Comparison of ENCODE assay signal across 8 cellular contexts in genomic region chr15:80309769-80310384, GRCh38. TPM values are rescaled to one million over a fixed set of nuclear protein-coding genes. Genes with fewer than 3 reads are reported as not detected.
A peak's percentile ranks its signal among the peaks of the same experiment; 100 is the strongest.
DNase-seq lines count a peak whose midpoint lies in the region; ATAC-seq and TF ChIP-seq lines count a peak whose summit lies in the region.

No MANE protein-coding gene starts in this region.

- no peak overlapping the region for H3K23ac ChIP-seq in H9 (ENCODE audit: insufficient read length, low read depth, low read length)

- no peak overlapping the region for H3K56ac ChIP-seq in H9 (ENCODE audit: insufficient read length, low read depth, low read length)

- H3K4ac ChIP-seq in H9 (ENCODE audit: low read depth, low read length): no peak overlapping the region

- no peaks in the 10 kb centered on the region for H3K79me2 ChIP-seq in H9 (ENCODE audit: insufficient read depth, low read length)

- H3K27me3 Mint-ChIP-seq in H9 (ENCODE audit: low read depth) (peaks cover 7% of the 10 kb centered on the region; the same call in 1 of the 2 replicates), WTC11 (ENCODE audit: low read depth) (no peaks in the 10 kb centered on the region)

- no peak overlapping the region for H3T11ph ChIP-seq in H9 (ENCODE audit: low read length)

- no peak overlapping the region for H4K5ac ChIP-seq in H9 (ENCODE audit: insufficient read length, low read depth, low read length)

- ATAC-seq in WTC11 (peak; percentile 68), left lobe of liver (peak; percentile 98), GM21576 (IDR thresholded peaks at IDR 0.05; ENCODE audit: unreplicated experiment) (no peak), GM19452 (IDR thresholded peaks at IDR 0.05; ENCODE audit: unreplicated experiment) (no peak), GM18505 (IDR thresholded peaks at IDR 0.05; ENCODE audit: unreplicated experiment) (no peak)

- no peak overlapping the region for H2BK120ac ChIP-seq in H9 (ENCODE audit: low read depth, low read length, poor library complexity, severe bottlenecking)

- no peaks in the 10 kb centered on the region for H3K79me1 ChIP-seq in H9 (ENCODE audit: insufficient read depth, low read depth, low read length, poor library complexity, severe bottlenecking)

- no peak overlapping the region for H3K14ac ChIP-seq in H9 (ENCODE audit: insufficient read depth, low read length)

- H3K4me3 ChIP-seq in AG10803 (ENCODE audit: low read length): no peak overlapping the region

- no peaks in the 10 kb centered on the region for H3K4me1 Mint-ChIP-seq in H9
- no peaks in the 10 kb centered on the region for H3K4me1 Mint-ChIP-seq in WTC11

- H2BK15ac ChIP-seq in H9 (ENCODE audit: low read depth, low read length): no peak overlapping the region

- no peak overlapping the region for H2BK20ac ChIP-seq in H9 (ENCODE audit: low read depth, low read length, poor library complexity, severe bottlenecking)

- no peaks in the 10 kb centered on the region for H3K23me2 ChIP-seq in H9 (ENCODE audit: insufficient read length, low read depth, low read length, poor library complexity, severe bottlenecking)

- no peak overlapping the region for H3K27ac ChIP-seq in H9 (ENCODE audit: insufficient read length, low read depth, low read length)

- no peaks in the 10 kb centered on the region for H3K9me3 ChIP-seq in H9 (ENCODE audit: control insufficient read depth, low read depth, low read length)

- H3K9me3 Mint-ChIP-seq in H9 (peaks cover 0 to 3% of the 10 kb centered on the region in 2 experiments; a peak in 1 of 5 replicates), WTC11 (peaks cover 3% of the 10 kb centered on the region)

- no peak for TF ChIP-seq POLR2A in GM18505 (IDR thresholded peaks at IDR 0.05; ENCODE audit: borderline replicate concordance, extremely low read depth, insufficient read depth, insufficient read length)

- no peaks in the 10 kb centered on the region for H4K20me1 ChIP-seq in H9 (ENCODE audit: control insufficient read depth, insufficient read depth, insufficient read length)

- no peaks in the 10 kb centered on the region for H3K4me1 ChIP-seq in H9 (ENCODE audit: insufficient read depth, low read length)

- no peak overlapping the region; a peak in 1 of 7 replicates for H3K27ac Mint-ChIP-seq in H9
- H3K27ac Mint-ChIP-seq in WTC11: no peak overlapping the region

- POLR2A ChIA-PET in WTC11 (lab: Charles Lee): no interaction called here

- no peak overlapping the region for H2BK5ac ChIP-seq in H9 (ENCODE audit: insufficient read length, low read length)

- TF ChIP-seq CTCF in AG10803 (conservative IDR thresholded peaks at IDR 0.05; ENCODE audit: low read length): peak; percentile 62
- TF ChIP-seq CTCF in H9 (conservative IDR thresholded peaks at IDR 0.05): peak; percentile 83
- peak; percentile 74 for TF ChIP-seq CTCF in WTC11 (IDR thresholded peaks at IDR 0.05)

- CTCF ChIA-PET in WTC11 (lab: Charles Lee): interaction anchor here (0.5 to 2.9 kb wide), 31 partner anchors 8 to 1215 kb away, joined by 3 to 23 read pairs (median 4); partner anchors contain the start of gene CTXND1

- no peak overlapping the region for H3K9ac ChIP-seq in H9 (ENCODE audit: extremely low read depth, insufficient read length, low read length)

- no peak overlapping the region for H2AFZ ChIP-seq in H9 (ENCODE audit: low read length)

- DNase-seq in AG10803 (ENCODE audit: low read depth) (peak; percentile 34), H9 (no peak), WTC11 (ENCODE audit: low spot score) (peak; percentile 35), left lobe of liver (ENCODE audit: low spot score) (no peak)
- DNase-seq in stimulated activated CD4-positive, alpha-beta T cell treated with anti-CD3 and anti-CD28 coated beads, Interleukin-4, amount 100 ng/mL, for 4 hours: no peak

- WGBS in H9 (ENCODE audit: extremely low coverage, insufficient read length, low lambda C conversion rate): no CpG with 5 or more reads among the region's 6 CpGs

- no peak overlapping the region for H4K91ac ChIP-seq in H9 (ENCODE audit: insufficient read length, low read depth, low read length)

- no peaks in the 10 kb centered on the region for H3K27me3 ChIP-seq in H9 (ENCODE audit: insufficient read depth, low read length)

- H3K4me2 ChIP-seq in H9 (ENCODE audit: insufficient read depth, insufficient read length, low read length): no peak overlapping the region

- H3K36me3 Mint-ChIP-seq in H9 (ENCODE audit: insufficient read depth in 1 of 3, low read depth in 3 of 3) (no peaks in the 10 kb centered on the region), WTC11 (no peaks in the 10 kb centered on the region)

- H2BK12ac ChIP-seq in H9 (ENCODE audit: insufficient read length, low read depth, low read length): no peak overlapping the region

- H3K18ac ChIP-seq in H9 (ENCODE audit: insufficient read length, low read depth, low read length): no peak overlapping the region

- no peak overlapping the region for H4K8ac ChIP-seq in H9 (replicated peaks; ENCODE audit: insufficient read length, low read depth, low read length)

- H3K4me3 Mint-ChIP-seq in H9 (no peak overlapping the region), WTC11 (no peak overlapping the region)

- H2AK5ac ChIP-seq in H9 (ENCODE audit: insufficient read length, low read length): no peak overlapping the region

TF ChIP-seq in WTC11, 78 proteins besides CTCF, POLR2A, EP300 and RAD21:
- no peak for TF ChIP-seq ESRRA (CRISPR knock-in tag; IDR thresholded peaks at IDR 0.05; ENCODE audit: borderline replicate concordance)
- no peak for TF ChIP-seq SOX15 (CRISPR knock-in tag; IDR thresholded peaks at IDR 0.05)
- TF ChIP-seq ATF3 (CRISPR knock-in tag; conservative IDR thresholded peaks at IDR 0.05): no peak
- no peak for TF ChIP-seq CREB1 (CRISPR knock-in tag; IDR thresholded peaks at IDR 0.05)
- no peak for TF ChIP-seq ZNF138 (CRISPR knock-in tag; conservative IDR thresholded peaks at IDR 0.05)
- TF ChIP-seq NR1H2 (CRISPR knock-in tag; IDR thresholded peaks at IDR 0.05): no peak
- TF ChIP-seq E2F5 (CRISPR knock-in tag; IDR thresholded peaks at IDR 0.05): no peak
- no peak for TF ChIP-seq ETV6 (CRISPR knock-in tag; IDR thresholded peaks at IDR 0.05)
- no peak for TF ChIP-seq ELF4 (CRISPR knock-in tag; IDR thresholded peaks at IDR 0.05; ENCODE audit: low read depth)
- TF ChIP-seq KAT7 (CRISPR knock-in tag; IDR thresholded peaks at IDR 0.05; ENCODE audit: borderline replicate concordance): no peak
- TF ChIP-seq OVOL2 (CRISPR knock-in tag; IDR thresholded peaks at IDR 0.05; ENCODE audit: borderline replicate concordance): no peak

RNA-seq across cellular contexts. Expression of gene CTXND1, which starts 57.9 kb away (rescaled TPM):
- not detected in 2 replicates for total RNA-seq in H9 (2021)
- 0.04 to 0.05 TPM in 2 of 3 replicates, not detected in the other for total RNA-seq in WTC11 (2021)
- total RNA-seq in left lobe of liver: 4.5 TPM

Comparison
In these comparisons a context has a peak if more than half of its experiments do, and no peak if none do; other contexts are left out.
1. DNase-seq: peak in AG10803 (single experiment) and WTC11 (single experiment); none in H9 (single experiment), left lobe of liver (single experiment) and stimulated activated CD4-positive, alpha-beta T cell treated with anti-CD3 and anti-CD28 coated beads, Interleukin-4, amount 100 ng/mL, for 4 hours (0 of 2).
2. ATAC-seq: peak in WTC11 (single experiment) and left lobe of liver (single experiment); none in GM21576 (single experiment), GM19452 (single experiment) and GM18505 (single experiment).
3. Peak in every context shown above with its lines, with median percentiles within 50 percentile points of each other: CTCF ChIP-seq.